9 cellular contexts compared by ENCODE assay signal in genomic region chr4:140052050-140052449, GRCh38.
DNase-seq lines count a peak whose midpoint lies in the region; ATAC-seq and TF ChIP-seq lines count a peak whose summit lies in the region.
"Had no signal": no experiment of that assay in that cellular context is flagged by ENCODE, and none has a peak within 500 bp of the region (broad histone marks: within the 10 kb centered on the region; RNA-seq: fewer than 3 reads in every experiment).

No MANE protein-coding gene starts in this region.

- H3K9me3 ChIP-seq in AG04450 (ENCODE audit: control insufficient read depth, insufficient read depth, low read length) (no peaks in the 10 kb centered on the region), SK-N-SH (no peaks in the 10 kb centered on the region)

- TF ChIP-seq EP300 in SK-N-SH (IDR thresholded peaks at IDR 0.05; ENCODE audit: borderline replicate concordance in 1 of 2, low read depth in 1 of 2, low read length in 1 of 2) = no peak

- POLR2A ChIA-PET in AG04450 (lab: Yijun Ruan, JAX) (interaction anchor here (1.2 kb wide), 1 partner anchor 9 kb away, joined by 4 read pairs; no protein-coding TSS in a partner anchor), SK-N-SH (lab: Yijun Ruan, JAX) (interaction anchor here (0.7 to 2.1 kb wide), 5 partner anchors 97 to 318 kb away, joined by 3 to 9 read pairs (median 4); partner anchors contain the start of gene MAML3)

- no peak overlapping the region for H3K4me3 Mint-ChIP-seq in nephron progenitor cell

- no peaks in the 10 kb centered on the region for H4K20me1 ChIP-seq in SK-N-SH (ENCODE audit: insufficient read depth)

- H3K36me3 Mint-ChIP-seq in nephron progenitor cell (ENCODE audit: low read depth) = peaks cover 4% of the 10 kb centered on the region

- no peaks in the 10 kb centered on the region for H3K79me2 ChIP-seq in SK-N-SH (ENCODE audit: insufficient read depth)

- H3K9ac ChIP-seq in SK-N-SH = no peak overlapping the region

- no peaks in the 10 kb centered on the region for H3K9me2 ChIP-seq in SK-N-SH

- no peak overlapping the region for H3K4me2 ChIP-seq in SK-N-SH

- CTCF ChIA-PET in AG04450 (lab: Charles Lee) (interaction anchor here (0.6 to 1.6 kb wide), 4 partner anchors 202 to 522 kb away, joined by 3 to 4 read pairs (median 3); no protein-coding TSS in a partner anchor), SK-N-SH (lab: Yijun Ruan, JAX) (interaction anchor here (0.5 to 3.3 kb wide), 32 partner anchors 25 to 396 kb away, joined by 3 to 16 read pairs (median 4); partner anchors contain the start of gene MAML3)

- H3K4me1 ChIP-seq in SK-N-SH (ENCODE audit: control insufficient read depth in 1 of 2, insufficient read depth in 2 of 2, low read depth in 1 of 2, low read length in 1 of 2) = peaks cover 0 to 45% of the 10 kb centered on the region in 2 experiments; a peak in 2 of 4 replicates

- H3K27ac Mint-ChIP-seq in nephron progenitor cell = no peak overlapping the region
- H3K27ac Mint-ChIP-seq: activated naive CD4-positive, alpha-beta T cell treated with anti-CD3 and anti-CD28 coated beads, Interleukin-2, amount 50 U/mL, for 72 hours had no signal

- H3K4me3 ChIP-seq in AG04450 (ENCODE audit: low read depth, low read length) = no peak overlapping the region
- no peak overlapping the region for H3K4me3 ChIP-seq in GM12875 (ENCODE audit: low read depth, low read length)
- H3K4me3 ChIP-seq in SK-N-SH (ENCODE audit: low read depth in 2 of 2, low read length in 1 of 2) = no peak overlapping the region

- H3K9me3 Mint-ChIP-seq in nephron progenitor cell = no peaks in the 10 kb centered on the region
- H3K9me3 Mint-ChIP-seq: activated naive CD4-positive, alpha-beta T cell treated with anti-CD3 and anti-CD28 coated beads, Interleukin-2, amount 50 U/mL, for 72 hours had no signal

- peaks cover 3% of the 10 kb centered on the region for H3F3A ChIP-seq in SK-N-SH (replicated peaks; ENCODE audit: insufficient read depth)

- no peaks in the 10 kb centered on the region for H3K27me3 Mint-ChIP-seq in nephron progenitor cell (ENCODE audit: low read depth, poor library complexity)

- WGBS in SK-N-SH (ENCODE audit: low lambda C conversion rate) = 68% methylated on average over 3 of the region's 3 CpGs

- H2AFZ ChIP-seq in SK-N-SH (ENCODE audit: low read depth) = no peak overlapping the region

- ATAC-seq in GM18520 (IDR thresholded peaks at IDR 0.05; ENCODE audit: unreplicated experiment) (no peak), HG03439 (IDR thresholded peaks at IDR 0.05; ENCODE audit: unreplicated experiment) (no peak)
- ATAC-seq: activated naive CD4-positive, alpha-beta T cell treated with anti-CD3 and anti-CD28 coated beads, Interleukin-2, amount 50 U/mL, for 72 hours had no signal

- H3K4me1 Mint-ChIP-seq in nephron progenitor cell = peaks cover 86% of the 10 kb centered on the region

- H3K27me3 ChIP-seq in AG04450 (ENCODE audit: control insufficient read depth, insufficient read depth, low read length) (no peaks in the 10 kb centered on the region), SK-N-SH (ENCODE audit: insufficient read depth) (no peaks in the 10 kb centered on the region)

- H3K27ac ChIP-seq in AG04450 (ENCODE audit: low read depth, low read length) (no peak overlapping the region), SK-N-SH (ENCODE audit: low read depth in 2 of 2, low read length in 1 of 2) (peak overlapping the region in 1 of 2 experiments; percentile 58; a peak in 2 of 4 replicates)

- TF ChIP-seq RAD21 in SK-N-SH (IDR thresholded peaks at IDR 0.05; ENCODE audit: low read length) = peak; percentile 76

- TF ChIP-seq CTCF in AG04450 (IDR thresholded peaks at IDR 0.05; ENCODE audit: low read depth, low read length) (peak; percentile 64), GM12875 (IDR thresholded peaks at IDR 0.05; ENCODE audit: borderline replicate concordance, insufficient read depth, low read depth, low read length) (peak; percentile 46; the same call in 1 of the 2 replicates), SK-N-SH (IDR thresholded peaks at IDR 0.05) (peak; percentile 70), nephron progenitor cell (IDR thresholded peaks at IDR 0.05) (peak; percentile 29)

- H3K36me3 ChIP-seq in SK-N-SH (replicated peaks in 1 of 2; ENCODE audit: control insufficient read depth in 1 of 2, insufficient read depth in 2 of 2, low read length in 1 of 2) = no peaks in the 10 kb centered on the region

- DNase-seq in AG04450 (ENCODE audit: low read depth, low spot score) (no peak), SK-N-SH (no peak), nephron progenitor cell (no peak), NCI-H1417 treated with DMSO at 0.1 percent for 48 hours (lab: John Stamatoyannopoulos, UW) (no peak)
- peak; percentile 6 for DNase-seq in effector CD4-positive, alpha-beta T cell

TF ChIP-seq in SK-N-SH, 30 proteins besides CTCF, POLR2A, EP300 and RAD21:
- no peak for TF ChIP-seq ELF1 (IDR thresholded peaks at IDR 0.05)
- no peak for TF ChIP-seq PBX3 (IDR thresholded peaks at IDR 0.05)
- TF ChIP-seq SMC3 (IDR thresholded peaks at IDR 0.05; ENCODE audit: low read depth, low read length) = peak; percentile 84
- TF ChIP-seq, protein P1, sequence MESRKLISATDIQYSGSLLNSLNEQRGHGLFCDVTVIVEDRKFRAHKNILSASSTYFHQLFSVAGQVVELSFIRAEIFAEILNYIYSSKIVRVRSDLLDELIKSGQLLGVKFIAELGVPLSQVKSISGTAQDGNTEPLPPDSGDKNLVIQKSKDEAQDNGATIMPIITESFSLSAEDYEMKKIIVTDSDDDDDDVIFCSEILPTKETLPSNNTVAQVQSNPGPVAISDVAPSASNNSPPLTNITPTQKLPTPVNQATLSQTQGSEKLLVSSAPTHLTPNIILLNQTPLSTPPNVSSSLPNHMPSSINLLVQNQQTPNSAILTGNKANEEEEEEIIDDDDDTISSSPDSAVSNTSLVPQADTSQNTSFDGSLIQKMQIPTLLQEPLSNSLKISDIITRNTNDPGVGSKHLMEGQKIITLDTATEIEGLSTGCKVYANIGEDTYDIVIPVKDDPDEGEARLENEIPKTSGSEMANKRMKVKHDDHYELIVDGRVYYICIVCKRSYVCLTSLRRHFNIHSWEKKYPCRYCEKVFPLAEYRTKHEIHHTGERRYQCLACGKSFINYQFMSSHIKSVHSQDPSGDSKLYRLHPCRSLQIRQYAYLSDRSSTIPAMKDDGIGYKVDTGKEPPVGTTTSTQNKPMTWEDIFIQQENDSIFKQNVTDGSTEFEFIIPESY (IDR thresholded peaks at IDR 0.05; ENCODE audit: borderline replicate concordance, low read depth) = no peak
- peak; percentile 46 for TF ChIP-seq CHD2 (IDR thresholded peaks at IDR 0.05; ENCODE audit: low read length, partially characterized antibody)
